8 cellular contexts compared by ENCODE assay signal in the genomic region with DNA sequence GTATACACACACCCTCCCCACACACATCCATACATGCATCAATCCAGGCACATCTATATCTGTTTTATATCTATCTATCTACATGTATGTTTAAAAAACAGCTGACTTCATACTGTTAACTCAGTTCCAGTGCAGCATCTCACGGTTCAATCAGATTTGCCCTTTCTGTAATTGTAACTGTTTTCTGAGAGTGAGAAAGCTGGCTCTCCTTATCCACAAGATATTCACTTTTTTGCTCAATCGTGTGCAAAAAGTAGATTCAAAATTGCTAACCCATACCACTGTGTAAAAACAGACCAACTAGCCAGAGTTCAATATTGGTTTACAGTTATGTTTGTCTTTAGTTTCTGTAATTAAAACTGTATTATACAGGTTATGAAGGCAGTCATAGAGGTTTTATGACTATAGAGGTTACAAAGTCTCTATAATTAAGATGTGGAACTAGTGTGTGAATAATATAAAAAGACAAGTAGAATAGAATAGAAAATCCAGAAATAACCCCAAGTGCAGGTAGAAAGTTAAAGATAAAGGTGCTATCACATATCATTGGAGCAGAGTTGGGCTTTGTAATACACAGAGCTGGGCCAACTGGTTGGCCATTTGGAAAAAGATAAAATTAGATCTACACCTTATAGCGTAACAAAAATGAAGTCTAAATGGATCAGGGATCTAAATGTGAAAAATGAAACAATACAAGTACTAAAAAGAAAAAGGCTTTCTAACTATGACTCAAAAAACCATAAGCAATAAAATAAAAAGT. TPM values are rescaled to one million over a fixed set of nuclear protein-coding genes. Genes with fewer than 3 reads are reported as not detected.
A peak's percentile ranks its signal among the peaks of the same experiment; 100 is the strongest.
DNase-seq lines count a peak whose midpoint lies in the region; TF ChIP-seq lines count a peak whose summit lies in the region.

No MANE protein-coding gene starts in this region.

- peaks cover 4% of the 10 kb centered on the region; the same call in 1 of the 2 replicates for H3K36me3 ChIP-seq in BE2C
- peaks cover 16% of the 10 kb centered on the region for H3K36me3 ChIP-seq in NT2/D1 (ENCODE audit: insufficient read depth, insufficient read length, low read length)
- peaks cover 9% of the 10 kb centered on the region for H3K36me3 ChIP-seq in ectodermal cell (ENCODE audit: control insufficient read depth, insufficient read depth, low read length)

- DNase-seq in BE2C (no peak), NT2/D1 (ENCODE audit: low read depth, low spot score) (no peak), nephron progenitor cell (no peak), NCI-H1105 (lab: John Stamatoyannopoulos, UW) (no peak), NCI-H2081 (lab: John Stamatoyannopoulos, UW) (no peak)
- no peak for DNase-seq in stimulated activated CD4-positive, alpha-beta T cell treated with anti-CD3 and anti-CD28 coated beads, Interleukin-4, amount 100 ng/mL, for 1 hour
- DNase-seq in activated CD4-positive, alpha-beta T cell treated with anti-CD3 and anti-CD28 coated beads for 48 hours: no peak

- H3K9me3 ChIP-seq in BE2C (no peaks in the 10 kb centered on the region), NT2/D1 (ENCODE audit: insufficient read depth, low read length) (peaks cover 20% of the 10 kb centered on the region), ectodermal cell (ENCODE audit: control insufficient read depth, low read length) (no peaks in the 10 kb centered on the region)

- peak overlapping the region; percentile 90 for H3K4me3 Mint-ChIP-seq in nephron progenitor cell

- H3K4me3 ChIP-seq in BE2C (ENCODE audit: low read depth, low read length): peak overlapping the region; percentile 79
- peak overlapping the region; percentile 93 for H3K4me3 ChIP-seq in NT2/D1 (ENCODE audit: insufficient read length, low read depth)
- peak overlapping the region; percentile 73 for H3K4me3 ChIP-seq in ectodermal cell (ENCODE audit: insufficient read depth, low read depth, low read length)

- TF ChIP-seq CTCF in BE2C (IDR thresholded peaks at IDR 0.05; ENCODE audit: low read depth, low read length) (no peak), nephron progenitor cell (IDR thresholded peaks at IDR 0.05) (no peak)

- peaks cover 16% of the 10 kb centered on the region for H3K9me3 Mint-ChIP-seq in nephron progenitor cell

- H3K27me3 ChIP-seq in BE2C: no peaks in the 10 kb centered on the region
- no peaks in the 10 kb centered on the region for H3K27me3 ChIP-seq in NT2/D1 (ENCODE audit: insufficient read depth, insufficient read length)
- no peaks in the 10 kb centered on the region for H3K27me3 ChIP-seq in ectodermal cell (ENCODE audit: control insufficient read depth, insufficient read depth, low read length, poor library complexity, severe bottlenecking)

- H3K4me1 Mint-ChIP-seq in nephron progenitor cell: peaks cover 29% of the 10 kb centered on the region

- H3K36me3 Mint-ChIP-seq in nephron progenitor cell (ENCODE audit: low read depth): peaks cover 18% of the 10 kb centered on the region

- no peak overlapping the region for H3K27ac Mint-ChIP-seq in nephron progenitor cell

- WGBS in ectodermal cell, 2 experiments: 52 to 79% methylated on average over 2 of the region's 3 CpGs

- no peak overlapping the region for H3K27ac ChIP-seq in ectodermal cell (ENCODE audit: insufficient read depth, low read depth, low read length, poor library complexity, severe bottlenecking)

- H3K9ac ChIP-seq in NT2/D1 (ENCODE audit: insufficient read length, low read depth): peak overlapping the region; percentile 97

- H3K4me1 ChIP-seq in BE2C: no peaks in the 10 kb centered on the region
- H3K4me1 ChIP-seq in NT2/D1 (ENCODE audit: insufficient read depth, insufficient read length): no peaks in the 10 kb centered on the region
- H3K4me1 ChIP-seq in ectodermal cell (ENCODE audit: control insufficient read depth, insufficient read depth, low read length): peaks cover 15% of the 10 kb centered on the region

- peaks cover 5% of the 10 kb centered on the region for H3K27me3 Mint-ChIP-seq in nephron progenitor cell (ENCODE audit: low read depth, poor library complexity)

RNA-seq across cellular contexts. Expression of gene MCF2L2, which starts 20.1 kb away (rescaled TPM):
- polyA plus RNA-seq in BE2C (2012; ENCODE audit: insufficient read depth, insufficient read length, low read depth): 4.8 TPM
- 9.4 TPM for polyA plus RNA-seq in ectodermal cell (2013, experiment 1 of 4)
- polyA plus RNA-seq in ectodermal cell (2013, experiment 2 of 4): 9.4 TPM
- 7.2 TPM for polyA plus RNA-seq in ectodermal cell (2013, experiment 3 of 4)
- 6.8 TPM for polyA plus RNA-seq in ectodermal cell (2013, experiment 4 of 4)
